Comparison of ENCODE assay signal across 24 cellular contexts in genomic region chr13:54484166-54484565, GRCh38.
"Had no signal": no experiment of that assay in that cellular context is flagged by ENCODE, and none has a peak within 500 bp of the region (broad histone marks: within the 10 kb centered on the region; RNA-seq: fewer than 3 reads in every experiment).

No MANE protein-coding gene starts in this region.

- H3K27ac ChIP-seq: stomach, suprapubic skin, testis, thoracic aorta, thyroid gland, tibial artery, tibial nerve, transverse colon, upper lobe of left lung, upper lobe of right lung, uterus, vagina had no signal

- H3K4me1 ChIP-seq: stomach, suprapubic skin, testis, thyroid gland, tibial artery, tibial nerve, transverse colon, upper lobe of left lung, upper lobe of right lung, uterus, vagina had no signal

- H3K4me3 ChIP-seq: stomach, suprapubic skin, testis, thoracic aorta, thyroid gland, tibial artery, tibial nerve, transverse colon, upper lobe of left lung, upper lobe of right lung, uterus, vagina had no signal

- H3K36me3 ChIP-seq: stomach, suprapubic skin, thoracic aorta, thyroid gland, tibial artery, tibial nerve, transverse colon, upper lobe of left lung, upper lobe of right lung, uterus, vagina had no signal

- H3K9me3 ChIP-seq: suprapubic skin, testis, thoracic aorta, thyroid gland, tibial artery, transverse colon, upper lobe of left lung, upper lobe of right lung, uterus, vagina had no signal

- DNase-seq: stimulated activated CD4-positive, alpha-beta T cell treated with anti-CD3 and anti-CD28 coated beads, Interleukin-2, amount 100 ng/mL, for 48 hours; stimulated activated CD4-positive, alpha-beta T cell treated with anti-CD3 and anti-CD28 coated beads, Interleukin-4, amount 100 ng/mL, for 1 hour; stimulated activated CD4-positive, alpha-beta T cell treated with anti-CD3 and anti-CD28 coated beads, Interleukin-4, amount 100 ng/mL, for 24 hours; stimulated activated CD4-positive, alpha-beta T cell treated with anti-CD3 and anti-CD28 coated beads, Interleukin-4, amount 100 ng/mL, for 4 hours; stimulated activated CD8-positive, alpha-beta memory T cell treated with anti-CD3 and anti-CD28 coated beads, Interleukin-4, amount 100 ng/mL, for 48 hours; stimulated activated naive B cell treated with anti-CD40 and anti-IgM and Interleukin-4, amounts not matched to agents 10 μg/mL and 1 μg/mL and 100 μg/mL, for 72 hours; stimulated activated naive CD4-positive, alpha-beta T cell; stimulated activated naive CD4-positive, alpha-beta T cell treated with Interleukin-2 at 50 U/mL for 16 hours; stimulated activated naive CD8-positive, alpha-beta T cell treated with anti-CD3 and anti-CD28 coated beads, Interleukin-15, amount 100 ng/mL, for 72 hours; stimulated activated naive CD8-positive, alpha-beta T cell treated with anti-CD3 and anti-CD28 coated beads, Interleukin-15, Interleukin-2, amounts not matched to agents 100 U/mL and 50 U/mL, for 24 hours; stomach; substantia nigra; testis; thyroid gland; tibial artery; transverse colon; trophoblast cell; upper lobe of left lung; upper lobe of right lung; uterus had no signal

- H3K27me3 ChIP-seq: stomach, suprapubic skin, testis, thyroid gland, tibial artery, tibial nerve, transverse colon, upper lobe of left lung, upper lobe of right lung, uterus, vagina had no signal
